Comparison of ENCODE assay signal across 13 cellular contexts in the genomic region with DNA sequence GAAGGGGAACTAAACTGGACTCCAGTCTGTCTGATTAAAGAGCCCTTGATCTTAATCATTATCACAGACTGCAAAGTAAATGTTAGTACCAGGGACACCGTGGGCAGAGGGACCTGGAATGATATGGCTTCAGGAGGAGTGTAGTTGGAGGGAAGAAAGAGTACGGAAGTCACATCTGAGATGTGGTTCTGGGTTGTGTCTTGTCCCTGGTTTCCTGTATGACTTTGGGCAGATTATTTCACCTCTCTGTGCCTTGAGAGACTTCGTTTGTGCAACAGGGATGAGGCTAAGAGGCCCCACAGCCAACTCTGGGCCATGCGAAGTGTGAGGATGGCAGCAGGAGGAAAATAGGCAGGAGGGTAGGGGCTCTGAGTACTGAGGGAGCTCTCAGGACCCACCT.
DNase-seq lines count a peak whose midpoint lies in the region; ATAC-seq and TF ChIP-seq lines count a peak whose summit lies in the region.
"Had no signal": no experiment of that assay in that cellular context is flagged by ENCODE, and none has a peak within 500 bp of the region (broad histone marks: within the 10 kb centered on the region; RNA-seq: fewer than 3 reads in every experiment).

No MANE protein-coding gene starts in this region.

- H3K4me3 ChIP-seq in mammary epithelial cell (replicated peaks in 1 of 3; ENCODE audit: insufficient read depth in 1 of 3, low read depth in 2 of 3, low read length in 3 of 3) (no peak overlapping the region), breast epithelium (no peak overlapping the region), esophagus squamous epithelium (no peak overlapping the region), sigmoid colon (no peak overlapping the region)
- H3K4me3 ChIP-seq: gastroesophageal sphincter, psoas muscle, upper lobe of right lung had no signal

- dilution Hi-C loops in mammary epithelial cell (cut with HindIII; ENCODE audit: low sequenced_read_pairs) = no loop called here

- no peaks in the 10 kb centered on the region for H3K36me3 Mint-ChIP-seq in activated CD4-positive, alpha-beta memory T cell treated with anti-CD3 and anti-CD28 coated beads, Interleukin-2, amount 10 ng/mL, durations not matched to agents 7 days and 5 days (ENCODE audit: low read depth)
- no peaks in the 10 kb centered on the region for H3K36me3 Mint-ChIP-seq in type B pancreatic cell

- H4K20me1 ChIP-seq in mammary epithelial cell (ENCODE audit: insufficient read depth, low read length) = no peaks in the 10 kb centered on the region

- POLR2A ChIA-PET in activated CD4-positive, alpha-beta memory T cell treated with anti-CD3 and anti-CD28 coated beads, Interleukin-2, amount 10 ng/mL, durations not matched to agents 7 days and 5 days (lab: Charles Lee) = no interaction called here

- in situ Hi-C loops in mammary epithelial cell (cut with MboI; ENCODE audit: low sequenced_read_pairs in 2 of 2) = no loop called here

- DNase-seq in mammary epithelial cell (no peak), breast epithelium (ENCODE audit: low spot score in 2 of 2) (no peak), esophagus squamous epithelium (lab: John Stamatoyannopoulos, UW) (no peak), type B pancreatic cell (ENCODE audit: extremely low spot score, unreplicated experiment) (no peak), sigmoid colon (no peak), NCI-H2171 treated with DMSO at 0.1 percent for 48 hours (lab: John Stamatoyannopoulos, UW) (no peak)
- DNase-seq in activated CD4-positive, alpha-beta memory T cell treated with anti-CD3 and anti-CD28 coated beads, Interleukin-2, amount 10 ng/mL, durations not matched to agents 7 days and 5 days = peak; percentile 17
- DNase-seq: DMS79 treated with DMSO at 0.1 percent for 48 hours, NCI-H1105 treated with DMSO at 0.1 percent for 48 hours, psoas muscle, upper lobe of right lung had no signal

- no peak for ATAC-seq in HG03139 (IDR thresholded peaks at IDR 0.05; ENCODE audit: unreplicated experiment)
- ATAC-seq: gastroesophageal sphincter, psoas muscle, upper lobe of right lung had no signal

- no TSS peak for BruUV-seq in mammary epithelial cell (replicated peaks; lab: Mats Ljungman, UMichigan)

- no peaks in the 10 kb centered on the region for H3K27me3 ChIP-seq in mammary epithelial cell (ENCODE audit: insufficient read depth, low read length)
- H3K27me3 ChIP-seq in breast epithelium = no peaks in the 10 kb centered on the region
- no peaks in the 10 kb centered on the region for H3K27me3 ChIP-seq in esophagus squamous epithelium
- no peaks in the 10 kb centered on the region for H3K27me3 ChIP-seq in sigmoid colon
- H3K27me3 ChIP-seq: gastroesophageal sphincter had no signal

- H3K4me1 Mint-ChIP-seq in activated CD4-positive, alpha-beta memory T cell treated with anti-CD3 and anti-CD28 coated beads, Interleukin-2, amount 10 ng/mL, durations not matched to agents 7 days and 5 days = peaks cover 20% of the 10 kb centered on the region
- peaks cover 22% of the 10 kb centered on the region for H3K4me1 Mint-ChIP-seq in type B pancreatic cell (ENCODE audit: unreplicated experiment)

- intact Hi-C loops in mammary epithelial cell (cut with micrococcal nuclease) = no loop called here
- intact Hi-C loops in breast epithelium (cut with DNase I; ENCODE audit: low total_unique reads) = loop anchor here (5.0 kb wide), 1 partner anchor 863 kb away; no protein-coding TSS in a partner anchor
- intact Hi-C loops in esophagus squamous epithelium (cut with DNase I) = no loop called here
- intact Hi-C loops in sigmoid colon (cut with DNase I) = no loop called here

- no peak for TF ChIP-seq POLR2A in breast epithelium (IDR thresholded peaks at IDR 0.05)
- no peak for TF ChIP-seq POLR2A in esophagus squamous epithelium (IDR thresholded peaks at IDR 0.05)
- no peak for TF ChIP-seq POLR2A in sigmoid colon (IDR thresholded peaks at IDR 0.05)

- H3K9me3 Mint-ChIP-seq in activated CD4-positive, alpha-beta memory T cell treated with anti-CD3 and anti-CD28 coated beads, Interleukin-2, amount 10 ng/mL, durations not matched to agents 7 days and 5 days = no peaks in the 10 kb centered on the region
- no peaks in the 10 kb centered on the region for H3K9me3 Mint-ChIP-seq in type B pancreatic cell

- no peak overlapping the region for H3K9ac ChIP-seq in mammary epithelial cell (ENCODE audit: insufficient read depth, low read length)

- no peak for TF ChIP-seq EP300 in sigmoid colon (IDR thresholded peaks at IDR 0.05)

- no peak for TF ChIP-seq CTCF in mammary epithelial cell (conservative IDR thresholded peaks at IDR 0.05 in 1 of 2, IDR thresholded peaks at IDR 0.05 in 1 of 2; ENCODE audit: extremely low read depth in 1 of 2, insufficient read depth in 1 of 2, low read depth in 1 of 2, low read length in 2 of 2)
- TF ChIP-seq CTCF in breast epithelium (IDR thresholded peaks at IDR 0.05) = no peak
- TF ChIP-seq CTCF in esophagus squamous epithelium (IDR thresholded peaks at IDR 0.05) = no peak
- TF ChIP-seq CTCF in type B pancreatic cell (conservative IDR thresholded peaks at IDR 0.05) = no peak
- no peak for TF ChIP-seq CTCF in sigmoid colon (IDR thresholded peaks at IDR 0.05)

- H3K27ac ChIP-seq in mammary epithelial cell (ENCODE audit: insufficient read depth, low read depth, low read length) (no peak overlapping the region), breast epithelium (no peak overlapping the region), esophagus squamous epithelium (peak overlapping the region in 3 of 4 donors; percentile 20 to 58 (median 43)), sigmoid colon (no peak overlapping the region)
- H3K27ac ChIP-seq: gastroesophageal sphincter, psoas muscle, upper lobe of right lung had no signal

- CTCF ChIA-PET in mammary epithelial cell (lab: Charles Lee; ENCODE audit: low non-redundant PET) = no interaction called here
- CTCF ChIA-PET in activated CD4-positive, alpha-beta memory T cell treated with anti-CD3 and anti-CD28 coated beads, Interleukin-2, amount 10 ng/mL, durations not matched to agents 7 days and 5 days (lab: Charles Lee) = interaction anchor here (1.6 to 2.0 kb wide), 3 partner anchors 39 to 121 kb away, joined by 3 to 9 read pairs (median 5); no protein-coding TSS in a partner anchor

- H3K79me2 ChIP-seq in mammary epithelial cell (ENCODE audit: insufficient read depth, low read length) = no peaks in the 10 kb centered on the region

- H3K4me3 Mint-ChIP-seq in activated CD4-positive, alpha-beta memory T cell treated with anti-CD3 and anti-CD28 coated beads, Interleukin-2, amount 10 ng/mL, durations not matched to agents 7 days and 5 days = no peak overlapping the region
- peak overlapping the region; percentile 61 for H3K4me3 Mint-ChIP-seq in type B pancreatic cell

- no peak overlapping the region for H3K4me2 ChIP-seq in mammary epithelial cell (ENCODE audit: insufficient read depth, low read depth, low read length)

- peak overlapping the region; percentile 88 for H2AFZ ChIP-seq in mammary epithelial cell (ENCODE audit: low read depth, low read length)

- 96% methylated on average over 4 of the region's 4 CpGs for WGBS in mammary epithelial cell (ENCODE audit: low coverage, missing lambda C conversion rate)
- 58 to 64% methylated on average over 4 of the region's 4 CpGs for WGBS in esophagus squamous epithelium, 2 donors
- 69 to 82% methylated on average over 4 of the region's 4 CpGs for WGBS in sigmoid colon, 2 donors

- H3K4me1 ChIP-seq in mammary epithelial cell (ENCODE audit: insufficient read depth, low read length) (peaks cover 11% of the 10 kb centered on the region), breast epithelium (no peaks in the 10 kb centered on the region), esophagus squamous epithelium (peaks cover 4 to 30% (median 10%) of the 10 kb centered on the region in 3 donors), sigmoid colon (no peaks in the 10 kb centered on the region)
- H3K4me1 ChIP-seq: gastroesophageal sphincter, psoas muscle had no signal

- peaks cover 2% of the 10 kb centered on the region for H3K27me3 Mint-ChIP-seq in activated CD4-positive, alpha-beta memory T cell treated with anti-CD3 and anti-CD28 coated beads, Interleukin-2, amount 10 ng/mL, durations not matched to agents 7 days and 5 days
- H3K27me3 Mint-ChIP-seq in type B pancreatic cell = no peaks in the 10 kb centered on the region

- no peaks in the 10 kb centered on the region for H3K9me3 ChIP-seq in mammary epithelial cell (replicated peaks; ENCODE audit: insufficient read depth, low read length)
- no peaks in the 10 kb centered on the region for H3K9me3 ChIP-seq in breast epithelium
- H3K9me3 ChIP-seq in esophagus squamous epithelium = no peaks in the 10 kb centered on the region
- no peaks in the 10 kb centered on the region for H3K9me3 ChIP-seq in sigmoid colon
- H3K9me3 ChIP-seq: gastroesophageal sphincter, psoas muscle, upper lobe of right lung had no signal

- H3K27ac Mint-ChIP-seq in activated CD4-positive, alpha-beta memory T cell treated with anti-CD3 and anti-CD28 coated beads, Interleukin-2, amount 10 ng/mL, durations not matched to agents 7 days and 5 days = peak overlapping the region; percentile 90
- H3K27ac Mint-ChIP-seq in type B pancreatic cell = peak overlapping the region; percentile 91

- H3K36me3 ChIP-seq in mammary epithelial cell (ENCODE audit: insufficient read depth, low read length) = no peaks in the 10 kb centered on the region
- H3K36me3 ChIP-seq in breast epithelium = no peaks in the 10 kb centered on the region
- no peaks in the 10 kb centered on the region for H3K36me3 ChIP-seq in esophagus squamous epithelium
- H3K36me3 ChIP-seq in sigmoid colon = no peaks in the 10 kb centered on the region
- H3K36me3 ChIP-seq: gastroesophageal sphincter, upper lobe of right lung had no signal

Comparison
In these comparisons a context has a peak if more than half of its experiments do, and no peak if none do; other contexts are left out.
1. H3K27ac ChIP-seq: peak in esophagus squamous epithelium (3 of 4); none in mammary epithelial cell (single experiment), breast epithelium (0 of 2) and sigmoid colon (0 of 4).